In genomic region chr10:124354411-124355382, GRCh38 we compare ENCODE assay signal across 8 cellular contexts.
A peak's percentile ranks its signal among the peaks of the same experiment; 100 is the strongest.
DNase-seq lines count a peak whose midpoint lies in the region; ATAC-seq and TF ChIP-seq lines count a peak whose summit lies in the region.

No MANE protein-coding gene starts in this region.

- no peaks in the 10 kb centered on the region for H3K36me3 Mint-ChIP-seq in brain

- peaks cover 29% of the 10 kb centered on the region for H3K4me1 Mint-ChIP-seq in brain

- in situ Hi-C loops in SK-MEL-5 (cut with HindIII; ENCODE audit: low pct_unique_long_range_greater_than_20kb, low sequenced_read_pairs), result no loop called here

- H3K4me3 Mint-ChIP-seq in brain, result peak overlapping the region in 4 of 5 experiments; percentile 8 to 70 (median 57)

- peak; percentile 83 for ATAC-seq in HG03460 (IDR thresholded peaks at IDR 0.05; ENCODE audit: unreplicated experiment)

- H3K9me3 Mint-ChIP-seq in brain, result peaks cover 10 to 25% (median 13%) of the 10 kb centered on the region in 5 experiments

- peak overlapping the region in 2 of 5 experiments; percentile 71 to 88 for H3K27ac Mint-ChIP-seq in brain

- peaks cover 4% of the 10 kb centered on the region for H3K27me3 Mint-ChIP-seq in brain

- no peak for TF ChIP-seq CTCF in brain (conservative IDR thresholded peaks at IDR 0.05)

- peak; percentile 41 to 74 (median 58) for DNase-seq in NCI-H1417 (lab: John Stamatoyannopoulos, UW)
- DNase-seq in NCI-H1417 treated with DMSO at 0.1 percent for 48 hours (lab: John Stamatoyannopoulos, UW), result no peak
- peak; percentile 2 for DNase-seq in SK-MEL-5 (ENCODE audit: low read depth, low spot score)
- peak; percentile 83 for DNase-seq in left kidney (ENCODE audit: low read depth, low spot score)
- DNase-seq in stimulated activated CD4-positive, alpha-beta T cell treated with anti-CD3 and anti-CD28 coated beads, Interleukin-4, amount 100 ng/mL, for 1 hour, result peak; percentile 33
- DNase-seq in D341Med (ENCODE audit: low spot score), result no peak

Comparison
In these comparisons a context has a peak if more than half of its experiments do, and no peak if none do; other contexts are left out.
1. DNase-seq: peak in NCI-H1417 (3 of 3), SK-MEL-5 (single experiment), left kidney (single experiment) and stimulated activated CD4-positive, alpha-beta T cell treated with anti-CD3 and anti-CD28 coated beads, Interleukin-4, amount 100 ng/mL, for 1 hour (single experiment); none in NCI-H1417 treated with DMSO at 0.1 percent for 48 hours (single experiment) and D341Med (single experiment).